Comparison of ENCODE assay signal across 8 cellular contexts in the genomic region with DNA sequence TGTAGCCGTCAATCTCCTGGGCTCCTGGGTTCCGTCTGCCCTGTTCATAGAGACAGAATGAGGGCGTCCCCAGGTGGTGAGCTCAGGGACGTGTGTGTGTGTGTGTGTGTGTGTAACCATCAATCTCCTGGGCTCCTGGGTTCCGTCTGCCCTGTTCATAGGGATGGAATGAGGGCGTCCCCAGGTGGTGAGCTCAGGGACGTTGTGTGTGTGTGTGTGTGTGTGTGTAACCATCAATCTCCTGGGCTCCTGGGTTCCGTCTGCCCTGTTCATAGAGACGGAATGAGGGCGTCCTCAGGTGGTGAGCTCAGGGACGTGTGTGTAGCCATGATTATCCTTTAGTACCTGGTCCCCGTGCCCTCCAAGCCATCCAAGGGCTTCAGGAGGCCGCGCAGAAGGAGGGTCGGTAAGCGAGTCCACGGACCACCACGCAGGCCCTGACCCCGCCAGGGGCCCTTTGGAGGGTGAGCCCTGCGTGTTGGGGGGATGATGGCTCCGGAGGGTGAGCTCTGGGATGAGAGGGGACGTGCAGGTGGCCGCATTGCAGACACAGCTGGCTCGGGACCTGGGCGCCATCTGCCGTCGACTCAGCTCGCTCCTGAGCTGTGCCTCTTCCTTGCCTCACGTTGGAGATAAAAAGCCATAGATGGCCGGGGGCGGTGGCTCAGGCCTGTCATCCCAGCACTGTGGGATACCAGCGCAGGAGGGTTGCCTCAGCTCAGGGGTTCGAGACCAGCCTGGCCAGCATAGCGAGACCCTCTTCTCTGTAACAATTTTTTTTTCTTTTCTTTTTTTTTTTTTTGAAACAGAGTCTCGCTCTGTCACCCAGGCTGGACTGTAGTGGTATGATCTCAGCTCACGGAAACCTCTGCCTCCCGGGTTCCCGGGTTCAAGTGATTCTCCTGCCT. TPM values are rescaled to one million over a fixed set of nuclear protein-coding genes. Genes with fewer than 3 reads are reported as not detected.
DNase-seq lines count a peak whose midpoint lies in the region; ATAC-seq and TF ChIP-seq lines count a peak whose summit lies in the region.

No MANE protein-coding gene starts in this region.

- POLR2A ChIA-PET in Caco-2 (lab: Charles Lee) (no interaction called here), MCF 10A (lab: Yijun Ruan, JAX) (no interaction called here)

- peaks cover 7% of the 10 kb centered on the region for H3K4me1 Mint-ChIP-seq in Caco-2 (ENCODE audit: low read depth, unreplicated experiment)
- peaks cover 7% of the 10 kb centered on the region for H3K4me1 Mint-ChIP-seq in MCF 10A (ENCODE audit: insufficient read depth, unreplicated experiment)

- H3K4me3 Mint-ChIP-seq in Caco-2 (ENCODE audit: unreplicated experiment), result peak overlapping the region; percentile 39
- peak overlapping the region; percentile 35 for H3K4me3 Mint-ChIP-seq in MCF 10A (ENCODE audit: unreplicated experiment)

- no peaks in the 10 kb centered on the region for H3K4me1 ChIP-seq in Caco-2

- no peaks in the 10 kb centered on the region for H3K9me3 Mint-ChIP-seq in Caco-2 (ENCODE audit: unreplicated experiment)
- H3K9me3 Mint-ChIP-seq in MCF 10A (ENCODE audit: unreplicated experiment), result no peaks in the 10 kb centered on the region

- H3K36me3 Mint-ChIP-seq in Caco-2 (ENCODE audit: insufficient read depth, unreplicated experiment) (peaks cover 26% of the 10 kb centered on the region), MCF 10A (ENCODE audit: insufficient read depth, unreplicated experiment) (peaks cover 14% of the 10 kb centered on the region)

- no peaks in the 10 kb centered on the region for H3K9me3 ChIP-seq in Caco-2

- no peak for ATAC-seq in GM21423 (IDR thresholded peaks at IDR 0.05; ENCODE audit: unreplicated experiment)
- no peak for ATAC-seq in GM21528 (IDR thresholded peaks at IDR 0.05; ENCODE audit: low FRiP score, unreplicated experiment)

- BruUV-seq in Caco-2 (replicated peaks; lab: Mats Ljungman, UMichigan) (no TSS peak), MCF 10A (replicated peaks; lab: Mats Ljungman, UMichigan) (no TSS peak)

- DNase-seq in Caco-2, result peak; percentile 67 to 81
- peak; percentile 46 for DNase-seq in LNCaP clone FGC (ENCODE audit: low read depth)
- DNase-seq in MCF 10A (ENCODE audit: unreplicated experiment), result peak; percentile 64
- peak; percentile 52 to 72 for DNase-seq in lung microvascular endothelial cell (ENCODE audit: low read depth in 2 of 2)
- DNase-seq in DMS153 (lab: John Stamatoyannopoulos, UW), result no peak
- no peak for DNase-seq in germinal center (ENCODE audit: low spot score)

- TF ChIP-seq CTCF in Caco-2 (IDR thresholded peaks at IDR 0.05; ENCODE audit: insufficient read depth in 1 of 2, low read depth in 1 of 2, low read length in 1 of 2, severe bottlenecking in 1 of 2, unreplicated experiment in 1 of 2) (peak; percentile 16 to 59), LNCaP clone FGC (IDR thresholded peaks at IDR 0.05; ENCODE audit: control insufficient read depth, extremely low read depth, insufficient read depth) (peak; percentile 66), MCF 10A (IDR thresholded peaks at IDR 0.05; ENCODE audit: unreplicated experiment) (no peak)

- H3K27me3 Mint-ChIP-seq in Caco-2 (ENCODE audit: insufficient read depth, unreplicated experiment) (no peaks in the 10 kb centered on the region), MCF 10A (ENCODE audit: insufficient read depth, unreplicated experiment) (no peaks in the 10 kb centered on the region)

- no peaks in the 10 kb centered on the region for H3K27me3 ChIP-seq in Caco-2 (replicated peaks; ENCODE audit: control insufficient read depth, insufficient read depth, low read length)

- no peak overlapping the region for H3K4me3 ChIP-seq in Caco-2 (ENCODE audit: low read depth, low read length)
- H3K4me3 ChIP-seq in LNCaP clone FGC (ENCODE audit: low read depth, low read length), result no peak overlapping the region

- intact Hi-C loops in Caco-2 (cut with micrococcal nuclease; ENCODE audit: unreplicated experiment), result no loop called here
- intact Hi-C loops in MCF 10A (cut with micrococcal nuclease), result loop anchor here (5.0 kb wide), 1 partner anchor 833 kb away; no protein-coding TSS in a partner anchor

- H3K27ac Mint-ChIP-seq in Caco-2 (ENCODE audit: unreplicated experiment), result peak overlapping the region; percentile 14
- peak overlapping the region; percentile 4 for H3K27ac Mint-ChIP-seq in MCF 10A (ENCODE audit: low read depth, unreplicated experiment)

- H3K36me3 ChIP-seq in Caco-2 (ENCODE audit: control insufficient read depth, insufficient read depth, low read length), result no peaks in the 10 kb centered on the region

- CTCF ChIA-PET in Caco-2 (lab: Charles Lee), result no interaction called here
- CTCF ChIA-PET in MCF 10A (lab: Yijun Ruan, JAX), result no interaction called here

RNA-seq across cellular contexts. Expression of a gene that starts 5.4 kb away (rescaled TPM):
- 72.4 and 75.0 TPM in 2 replicates for total RNA-seq in Caco-2 (2022)
- total RNA-seq in MCF 10A (2022), result 54.9 and 73.4 TPM in 2 replicates
- total RNA-seq in lung microvascular endothelial cell, result 27.5 and 32.1 TPM in 2 replicates

RNA-seq across cellular contexts. Expression of a gene that starts 42.8 kb away (rescaled TPM):
- total RNA-seq in Caco-2 (2022), result 53.9 and 59.6 TPM in 2 replicates
- total RNA-seq in MCF 10A (2022), result 7.6 and 12.0 TPM in 2 replicates
- 4.1 and 6.5 TPM in 2 replicates for total RNA-seq in lung microvascular endothelial cell

Comparison
In these comparisons a context has a peak if more than half of its experiments do, and no peak if none do; other contexts are left out.
1. DNase-seq: peak in Caco-2 (2 of 2), LNCaP clone FGC (single experiment), MCF 10A (single experiment) and lung microvascular endothelial cell (2 of 2); none in DMS153 (single experiment) and germinal center (single experiment).